25 cellular contexts compared by ENCODE assay signal in genomic region chr12:112004041-112004440, GRCh38. TPM values are rescaled to one million over a fixed set of nuclear protein-coding genes. Genes with fewer than 3 reads are reported as not detected.
DNase-seq lines count a peak whose midpoint lies in the region; ATAC-seq, FAIRE-seq and TF ChIP-seq lines count a peak whose summit lies in the region.
"Had no signal": no experiment of that assay in that cellular context is flagged by ENCODE, and none has a peak within 500 bp of the region (broad histone marks: within the 10 kb centered on the region; RNA-seq: fewer than 3 reads in every experiment).

No MANE protein-coding gene starts in this region.

- intact Hi-C loops in left ventricle myocardium inferior (cut with micrococcal nuclease) (no loop called here), left cardiac atrium (cut with DNase I) (no loop called here), K562 (cut with micrococcal nuclease) (no loop called here)
- intact Hi-C loops in activated T-helper 2 cell treated with anti-CD3 and anti-CD28 coated beads, Interferon-gamma antibody, Interleukin-2, Interleukin-4, amounts not matched to agents 10 μg/mL and 5 μg/mL and 100 μg/mL, durations not matched to agents 14 hours and 24 hours and 36 hours (cut with micrococcal nuclease) = no loop called here

- H3K79me2 ChIP-seq in K562 (ENCODE audit: control insufficient read depth, insufficient read depth, low read length) (peaks cover 14% of the 10 kb centered on the region; the same call in 2 of the 3 replicates), parathyroid adenoma (peaks cover 8% of the 10 kb centered on the region)

- no peaks in the 10 kb centered on the region for H3K27me3 ChIP-seq in left ventricle myocardium inferior (ENCODE audit: low read depth)
- H3K27me3 ChIP-seq in K562 (ENCODE audit: control insufficient read depth in 2 of 2, insufficient read depth in 2 of 2, low read length in 2 of 2) = no peaks in the 10 kb centered on the region
- no peaks in the 10 kb centered on the region for H3K27me3 ChIP-seq in parathyroid adenoma (ENCODE audit: control insufficient read depth, insufficient read depth, low read length)
- H3K27me3 ChIP-seq: BE2C had no signal

- H3K27ac ChIP-seq in left ventricle myocardium inferior (replicated peaks) = no peak overlapping the region
- H3K27ac ChIP-seq in HEK293 (ENCODE audit: extremely low read depth, low read depth, low read length) = no peak overlapping the region
- H3K27ac ChIP-seq in K562 (ENCODE audit: extremely low read depth, low read depth, low read length) = no peak overlapping the region
- H3K27ac ChIP-seq in parathyroid adenoma = no peak overlapping the region
- H3K27ac ChIP-seq: A549; BLaER1 treated with 17β-estradiol and CSF1 and Interleukin-3, amounts not matched to agents 10 nM and 100 nM had no signal

- FAIRE-seq in K562 (lab: Jason Lieb, UNC) = no peak
- FAIRE-seq: A549, D721Med, GM12878, H54 had no signal

- no TSS peak for BruUV-seq in K562 (replicated peaks; lab: Mats Ljungman, UMichigan)

- H3K9me1 ChIP-seq in K562 (ENCODE audit: control insufficient read depth, insufficient read depth, low read length) = no peaks in the 10 kb centered on the region

- H3K36me3 ChIP-seq in left ventricle myocardium inferior = peaks cover 10% of the 10 kb centered on the region
- no peaks in the 10 kb centered on the region; a peak in 1 of 3 replicates for H3K36me3 ChIP-seq in HEK293 (ENCODE audit: control insufficient read depth in 2 of 2, insufficient read depth in 1 of 2, low read length in 2 of 2)
- H3K36me3 ChIP-seq in K562 (ENCODE audit: control insufficient read depth, insufficient read depth, low read length) = peaks cover 2% of the 10 kb centered on the region; the same call in 1 of the 3 replicates
- no peaks in the 10 kb centered on the region for H3K36me3 ChIP-seq in parathyroid adenoma (ENCODE audit: control insufficient read depth, insufficient read depth, low read length)
- H3K36me3 ChIP-seq: BE2C; BLaER1 treated with 17β-estradiol and CSF1 and Interleukin-3, amounts not matched to agents 10 nM and 100 nM; HAP-1 had no signal

- peak overlapping the region; percentile 55 for H3K4me3 ChIP-seq in left ventricle myocardium inferior
- no peak overlapping the region for H3K4me3 ChIP-seq in HEK293 (ENCODE audit: low read depth, low read length)
- no peak overlapping the region for H3K4me3 ChIP-seq in K562
- no peak overlapping the region for H3K4me3 ChIP-seq in parathyroid adenoma (ENCODE audit: low read depth, low read length)
- H3K4me3 ChIP-seq: A549; BLaER1 treated with 17β-estradiol and CSF1 and Interleukin-3, amounts not matched to agents 10 nM and 100 nM; GM12878; HAP-1 had no signal

- CTCF ChIA-PET in HEK293 (lab: Yijun Ruan, JAX) = no interaction called here
- CTCF ChIA-PET in K562 (lab: Yijun Ruan, JAX; ENCODE audit: low intra/inter-chr PET ratio) = no interaction called here

- H3K4me1 ChIP-seq in left ventricle myocardium inferior = peaks cover 33% of the 10 kb centered on the region
- H3K4me1 ChIP-seq in HEK293 (ENCODE audit: control insufficient read depth, insufficient read depth, low read length) = peaks cover 14% of the 10 kb centered on the region
- peaks cover 15 to 18% of the 10 kb centered on the region in 2 experiments; a peak in 3 of 5 replicates for H3K4me1 ChIP-seq in K562 (replicated peaks in 1 of 2; ENCODE audit: control insufficient read depth in 2 of 2, insufficient read depth in 2 of 2, low read length in 2 of 2)
- H3K4me1 ChIP-seq in parathyroid adenoma = no peaks in the 10 kb centered on the region
- H3K4me1 ChIP-seq: BE2C, HAP-1 had no signal

- 89% methylated on average over 3 of the region's 3 CpGs for WGBS in K562 (ENCODE audit: insufficient coverage, low coverage, missing lambda C conversion rate)

- H2AFZ ChIP-seq in K562 (ENCODE audit: low read depth, low read length) (no peak overlapping the region), parathyroid adenoma (no peak overlapping the region)

- H3K4me2 ChIP-seq in K562 (ENCODE audit: insufficient read depth, low read length) (no peak overlapping the region; the same call in 1 of the 2 replicates), parathyroid adenoma (ENCODE audit: low read length) (peak overlapping the region; percentile 23)
- H3K4me2 ChIP-seq: A549 had no signal

- in situ Hi-C loops in K562 (cut with MboI) = no loop called here

- TF ChIP-seq CTCF in left ventricle myocardium inferior (IDR thresholded peaks at IDR 0.05; ENCODE audit: borderline replicate concordance) (no peak), HEK293 (tag by site-specific recombination; IDR thresholded peaks at IDR 0.05) (no peak), K562 (IDR thresholded peaks at IDR 0.05 in 2 of 3, conservative IDR thresholded peaks at IDR 0.05 in 1 of 3; ENCODE audit: insufficient read depth in 2 of 3, low read depth in 1 of 3, low read length in 3 of 3) (no peak), parathyroid adenoma (IDR thresholded peaks at IDR 0.05) (no peak)

- no peak overlapping the region for H3K9ac ChIP-seq in K562 (ENCODE audit: insufficient read depth in 1 of 2, low read depth in 2 of 2, low read length in 2 of 2)
- no peak overlapping the region for H3K9ac ChIP-seq in parathyroid adenoma
- H3K9ac ChIP-seq: BLaER1 treated with 17β-estradiol and CSF1 and Interleukin-3, amounts not matched to agents 10 nM and 100 nM had no signal

- TF ChIP-seq RAD21 in K562 (CRISPR knock-in tag; conservative IDR thresholded peaks at IDR 0.05 in 1 of 2, IDR thresholded peaks at IDR 0.05 in 1 of 2) = no peak

- TF ChIP-seq EP300 in K562 (IDR thresholded peaks at IDR 0.05; ENCODE audit: low read length) = no peak

- H3K9me3 Mint-ChIP-seq in activated T-helper 2 cell treated with anti-CD3 and anti-CD28 coated beads, Interferon-gamma antibody, Interleukin-2, Interleukin-4, amounts not matched to agents 10 μg/mL and 5 μg/mL and 100 μg/mL, durations not matched to agents 14 hours and 24 hours and 36 hours = no peaks in the 10 kb centered on the region
- H3K9me3 Mint-ChIP-seq: CD8-positive, alpha-beta memory T cell had no signal

- no peak overlapping the region for H3K4me3 Mint-ChIP-seq in activated T-helper 2 cell treated with anti-CD3 and anti-CD28 coated beads, Interferon-gamma antibody, Interleukin-2, Interleukin-4, amounts not matched to agents 10 μg/mL and 5 μg/mL and 100 μg/mL, durations not matched to agents 14 hours and 24 hours and 36 hours (ENCODE audit: low read depth)
- H3K4me3 Mint-ChIP-seq: CD14-positive monocyte had no signal

- peaks cover 46% of the 10 kb centered on the region for H3K4me1 Mint-ChIP-seq in activated T-helper 2 cell treated with anti-CD3 and anti-CD28 coated beads, Interferon-gamma antibody, Interleukin-2, Interleukin-4, amounts not matched to agents 10 μg/mL and 5 μg/mL and 100 μg/mL, durations not matched to agents 14 hours and 24 hours and 36 hours (ENCODE audit: low read depth)

- no peak overlapping the region for H3K27ac Mint-ChIP-seq in activated T-helper 2 cell treated with anti-CD3 and anti-CD28 coated beads, Interferon-gamma antibody, Interleukin-2, Interleukin-4, amounts not matched to agents 10 μg/mL and 5 μg/mL and 100 μg/mL, durations not matched to agents 14 hours and 24 hours and 36 hours
- H3K27ac Mint-ChIP-seq: CD14-positive monocyte had no signal

- H4K20me1 ChIP-seq in K562 (replicated peaks; ENCODE audit: control insufficient read depth, insufficient read depth, low read length) = no peaks in the 10 kb centered on the region

- H3K27me3 Mint-ChIP-seq in activated T-helper 2 cell treated with anti-CD3 and anti-CD28 coated beads, Interferon-gamma antibody, Interleukin-2, Interleukin-4, amounts not matched to agents 10 μg/mL and 5 μg/mL and 100 μg/mL, durations not matched to agents 14 hours and 24 hours and 36 hours (ENCODE audit: low read depth) = no peaks in the 10 kb centered on the region
- H3K27me3 Mint-ChIP-seq: CD8-positive, alpha-beta memory T cell had no signal

- DNase-seq in left ventricle myocardium inferior (no peak), left cardiac atrium (no peak), K562 (ENCODE audit: extremely low read depth in 1 of 4, low spot score in 3 of 4) (no peak), middle frontal gyrus (ENCODE audit: extremely low spot score, low spot score) (no peak)
- DNase-seq in activated T-helper 2 cell treated with anti-CD3 and anti-CD28 coated beads, Interferon-gamma antibody, Interleukin-2, Interleukin-4, amounts not matched to agents 10 μg/mL and 5 μg/mL and 100 μg/mL, durations not matched to agents 14 hours and 24 hours and 36 hours (ENCODE audit: low spot score) = no peak
- DNase-seq: 8988T; ACHN; AML-193; BE2C; CD8-positive, alpha-beta memory T cell; DMS 273 treated with DMSO at 0.1 percent for 48 hours; DMS79; EL; GDM1; GOT3 had no signal

- no peak for TF ChIP-seq POLR2A in K562 (conservative IDR thresholded peaks at IDR 0.05)

- ATAC-seq in left cardiac atrium (no peak), K562 (no peak), HG03039 (IDR thresholded peaks at IDR 0.05; ENCODE audit: unreplicated experiment) (no peak)
- ATAC-seq: A549, GM12878 had no signal

- POLR2A ChIA-PET in HEK293 (lab: Yijun Ruan, JAX) = interaction anchor here (1.2 kb wide), 1 partner anchor 9 kb away, joined by 10 read pairs; the partner anchor contains the start of genes ERP29 and TMEM116
- POLR2A ChIA-PET in K562 (lab: Yijun Ruan, JAX) = interaction anchor here (1.2 to 1.4 kb wide), 2 partner anchors 9 to 10 kb away, joined by 3 read pairs; partner anchors contain the start of genes ERP29 and TMEM116

- H3K9me3 ChIP-seq in left ventricle myocardium inferior (replicated peaks) = no peaks in the 10 kb centered on the region
- no peaks in the 10 kb centered on the region for H3K9me3 ChIP-seq in HEK293 (ENCODE audit: control insufficient read depth, insufficient read depth, low read depth, low read length)
- H3K9me3 ChIP-seq in K562 (replicated peaks; ENCODE audit: control insufficient read depth, insufficient read depth, low read depth, low read length) = no peaks in the 10 kb centered on the region
- no peaks in the 10 kb centered on the region for H3K9me3 ChIP-seq in parathyroid adenoma (ENCODE audit: control insufficient read depth, low read length)
- H3K9me3 ChIP-seq: A549; BE2C; BLaER1 treated with 17β-estradiol and CSF1 and Interleukin-3, amounts not matched to agents 10 nM and 100 nM; HAP-1 had no signal

- H3K36me3 Mint-ChIP-seq in activated T-helper 2 cell treated with anti-CD3 and anti-CD28 coated beads, Interferon-gamma antibody, Interleukin-2, Interleukin-4, amounts not matched to agents 10 μg/mL and 5 μg/mL and 100 μg/mL, durations not matched to agents 14 hours and 24 hours and 36 hours (ENCODE audit: low read depth) = peaks cover 27% of the 10 kb centered on the region

RNA-seq across cellular contexts. Expression of gene TMEM116, which starts 8.9 kb away (rescaled TPM):
- 35.0 TPM for total RNA-seq in left ventricle myocardium inferior
- 10 to 100 TPM; 11.8 to 18.8 TPM for total RNA-seq in left cardiac atrium
- 107 and 160 TPM in 2 replicates for total RNA-seq in K562 (2011; cell fraction: chromatin; rRNA removed; ENCODE audit: low replicate concordance)
- total RNA-seq in K562 (2011; cell fraction: nucleolus; rRNA removed) = 75.5 and 75.9 TPM in 2 replicates
- 121 and 154 TPM in 2 replicates for total RNA-seq in K562 (2011; cell fraction: nucleoplasm; rRNA removed)
- 5.2 and 10.0 TPM in 2 replicates for total RNA-seq in K562 (2014; rRNA removed)
- total RNA-seq in K562 (2014; rRNA removed; fragmentation: Illumina TruSeq; extraction: Trizol) = 14.2 and 15.6 TPM in 2 replicates
- total RNA-seq in K562 (2015; rRNA removed; fragmentation: Illumina TruSeq; extraction: Trizol) = 9.0 and 10.7 TPM in 2 replicates
- total RNA-seq in K562 (2021) = 10.8 and 11.1 TPM in 2 replicates
- polyA plus RNA-seq in K562 (2011; rRNA removed) = 78.6 and 98.3 TPM in 2 replicates
- 41.1 and 95.9 TPM in 2 replicates for polyA plus RNA-seq in K562 (2011; cell fraction: cytosol; rRNA removed)
- polyA plus RNA-seq in K562 (2011; cell fraction: nucleus; rRNA removed) = 61.9 and 123 TPM in 2 replicates
- polyA plus RNA-seq in K562 (2012) = 12.9 and 20.1 TPM in 2 replicates
- polyA plus RNA-seq in K562 (2014; fragmentation: Illumina TruSeq; extraction: Trizol) = 13.9 and 14.4 TPM in 2 replicates
- polyA plus RNA-seq in K562 (2014; fragmentation: Nextera tagmentation; extraction: Ambion mirVana) = 10 to 100 TPM; 19.2 to 22.9 TPM
- 12.7 and 16.3 TPM in 2 replicates for polyA plus RNA-seq in K562 (2014; rRNA removed)
- polyA minus RNA-seq in K562 (2011; rRNA and poly(A)+ RNA removed) = 44.7 and 67.7 TPM in 2 replicates
- polyA minus RNA-seq in K562 (2011; cell fraction: cytosol; rRNA and poly(A)+ RNA removed) = 15.4 and 22.0 TPM in 2 replicates
- polyA minus RNA-seq in K562 (2011; cell fraction: nucleus; rRNA and poly(A)+ RNA removed) = 23.4 and 62.4 TPM in 2 replicates
- total RNA-seq in activated T-helper 2 cell treated with anti-CD3 and anti-CD28 coated beads, Interferon-gamma antibody, Interleukin-2, Interleukin-4, amounts not matched to agents 10 μg/mL and 5 μg/mL and 100 μg/mL, durations not matched to agents 14 hours and 24 hours and 36 hours = 7.2 and 9.0 TPM in 2 replicates

RNA-seq across cellular contexts. Expression of gene ERP29, which starts 9.2 kb away (rescaled TPM):
- 49.3 TPM for total RNA-seq in left ventricle myocardium inferior
- total RNA-seq in left cardiac atrium = 10 to 100 TPM; 42.2 to 52.3 TPM
- total RNA-seq in K562 (2011; cell fraction: chromatin; rRNA removed; ENCODE audit: low replicate concordance) = 69.6 and 72.2 TPM in 2 replicates
- 118 and 126 TPM in 2 replicates for total RNA-seq in K562 (2011; cell fraction: nucleolus; rRNA removed)
- total RNA-seq in K562 (2011; cell fraction: nucleoplasm; rRNA removed) = 117 and 135 TPM in 2 replicates
- total RNA-seq in K562 (2014; rRNA removed) = 58.6 and 60.7 TPM in 2 replicates
- 112 and 113 TPM in 2 replicates for total RNA-seq in K562 (2014; rRNA removed; fragmentation: Illumina TruSeq; extraction: Trizol)
- total RNA-seq in K562 (2015; rRNA removed; fragmentation: Illumina TruSeq; extraction: Trizol) = 133 TPM in 2 replicates
- total RNA-seq in K562 (2021) = 82.3 and 97.5 TPM in 2 replicates
- polyA plus RNA-seq in K562 (2011; rRNA removed) = 111 and 129 TPM in 2 replicates
- 56.1 and 102 TPM in 2 replicates for polyA plus RNA-seq in K562 (2011; cell fraction: cytosol; rRNA removed)
- polyA plus RNA-seq in K562 (2011; cell fraction: nucleus; rRNA removed) = 32.9 and 55.8 TPM in 2 replicates
- 139 and 228 TPM in 2 replicates for polyA plus RNA-seq in K562 (2012)
- 106 and 110 TPM in 2 replicates for polyA plus RNA-seq in K562 (2014; fragmentation: Illumina TruSeq; extraction: Trizol)
- polyA plus RNA-seq in K562 (2014; fragmentation: Nextera tagmentation; extraction: Ambion mirVana) = 100 to 1,000 TPM in 1 of 2 experiments, 10 to 100 TPM in 1; 42.4 to 146 TPM
- 136 and 137 TPM in 2 replicates for polyA plus RNA-seq in K562 (2014; rRNA removed)
- 46.1 and 59.2 TPM in 2 replicates for polyA minus RNA-seq in K562 (2011; rRNA and poly(A)+ RNA removed)
- polyA minus RNA-seq in K562 (2011; cell fraction: cytosol; rRNA and poly(A)+ RNA removed) = 25.2 and 32.2 TPM in 2 replicates
- polyA minus RNA-seq in K562 (2011; cell fraction: nucleus; rRNA and poly(A)+ RNA removed) = 10.2 and 19.7 TPM in 2 replicates
- total RNA-seq in activated T-helper 2 cell treated with anti-CD3 and anti-CD28 coated beads, Interferon-gamma antibody, Interleukin-2, Interleukin-4, amounts not matched to agents 10 μg/mL and 5 μg/mL and 100 μg/mL, durations not matched to agents 14 hours and 24 hours and 36 hours = 58.9 and 59.9 TPM in 2 replicates
